Comparison of ENCODE assay signal across 19 cellular contexts in genomic region chr20:64108731-64109389, GRCh38. TPM values are rescaled to one million over a fixed set of nuclear protein-coding genes. Genes with fewer than 3 reads are reported as not detected.
DNase-seq lines count a peak whose midpoint lies in the region; ATAC-seq and TF ChIP-seq lines count a peak whose summit lies in the region.
"Had no signal": no experiment of that assay in that cellular context is flagged by ENCODE, and none has a peak within 500 bp of the region (broad histone marks: within the 10 kb centered on the region; RNA-seq: fewer than 3 reads in every experiment).

No MANE protein-coding gene starts in this region.

- intact Hi-C loops in left ventricle myocardium superior (cut with micrococcal nuclease) (no loop called here), Right ventricle myocardium inferior (cut with DNase I) (no loop called here), aorta (cut with DNase I) (no loop called here), body of pancreas (cut with DNase I) (no loop called here), mucosa of descending colon (cut with DNase I, micrococcal nuclease) (no loop called here)

- H3K4me1 Mint-ChIP-seq in chondrocyte (ENCODE audit: low read depth) = no peaks in the 10 kb centered on the region
- H3K4me1 Mint-ChIP-seq: activated naive CD8-positive, alpha-beta T cell treated with anti-CD3 and anti-CD28 coated beads, Interleukin-2, amount 10 ng/mL, durations not matched to agents 7 days and 5 days had no signal

- H3K4me1 ChIP-seq in aorta (ENCODE audit: control insufficient read depth in 1 of 2, insufficient read depth in 2 of 2, low read length in 2 of 2) = no peaks in the 10 kb centered on the region
- H3K4me1 ChIP-seq in body of pancreas = no peaks in the 10 kb centered on the region
- no peaks in the 10 kb centered on the region for H3K4me1 ChIP-seq in mucosa of descending colon (ENCODE audit: low read depth)
- H3K4me1 ChIP-seq: prostate gland had no signal

- H3K4me3 Mint-ChIP-seq in chondrocyte (ENCODE audit: unreplicated experiment) = no peak overlapping the region
- H3K4me3 Mint-ChIP-seq: activated naive CD8-positive, alpha-beta T cell treated with anti-CD3 and anti-CD28 coated beads, Interleukin-2, amount 10 ng/mL, durations not matched to agents 7 days and 5 days had no signal

- no peak for TF ChIP-seq POLR2A in body of pancreas (IDR thresholded peaks at IDR 0.05)

- 87 to 88% methylated on average over 21 of the region's 21 CpGs for WGBS in aorta, 2 donors
- 59 to 66% methylated on average over 10 to 21 of the region's 21 CpGs for WGBS in body of pancreas, 2 donors

- no peak overlapping the region for H3K27ac ChIP-seq in aorta (ENCODE audit: low read depth in 1 of 2, low read length in 2 of 2)
- no peak overlapping the region for H3K27ac ChIP-seq in body of pancreas
- H3K27ac ChIP-seq: GM23248, hepatocyte, KMS-11, prostate gland, RWPE1 had no signal

- no peaks in the 10 kb centered on the region for H3K27me3 ChIP-seq in aorta (ENCODE audit: control insufficient read depth in 1 of 2, insufficient read depth in 2 of 2, low read length in 1 of 2)
- no peaks in the 10 kb centered on the region for H3K27me3 ChIP-seq in body of pancreas
- H3K27me3 ChIP-seq: hepatocyte had no signal

- H3K36me3 Mint-ChIP-seq in chondrocyte (ENCODE audit: low read depth) = no peaks in the 10 kb centered on the region
- H3K36me3 Mint-ChIP-seq: activated naive CD8-positive, alpha-beta T cell treated with anti-CD3 and anti-CD28 coated beads, Interleukin-2, amount 10 ng/mL, durations not matched to agents 7 days and 5 days had no signal

- no peak overlapping the region for H3K4me3 ChIP-seq in aorta (ENCODE audit: low read length in 2 of 2)
- H3K4me3 ChIP-seq in body of pancreas = no peak overlapping the region
- no peak overlapping the region for H3K4me3 ChIP-seq in mucosa of descending colon
- H3K4me3 ChIP-seq: GM23248, hepatocyte, prostate gland had no signal

- H3K9me3 Mint-ChIP-seq in chondrocyte (ENCODE audit: low read depth) = no peaks in the 10 kb centered on the region
- H3K9me3 Mint-ChIP-seq: activated naive CD8-positive, alpha-beta T cell treated with anti-CD3 and anti-CD28 coated beads, Interleukin-2, amount 10 ng/mL, durations not matched to agents 7 days and 5 days had no signal

- H3K27me3 Mint-ChIP-seq in chondrocyte (ENCODE audit: low read depth) = peaks cover 13% of the 10 kb centered on the region

- H3K36me3 ChIP-seq in aorta (ENCODE audit: control insufficient read depth in 1 of 2, insufficient read depth in 2 of 2, low read length in 1 of 2) = no peaks in the 10 kb centered on the region
- no peaks in the 10 kb centered on the region for H3K36me3 ChIP-seq in body of pancreas (replicated peaks in 1 of 2; ENCODE audit: insufficient read depth in 1 of 2, low read depth in 2 of 2)
- H3K36me3 ChIP-seq in mucosa of descending colon (ENCODE audit: low read depth) = no peaks in the 10 kb centered on the region
- H3K36me3 ChIP-seq: prostate gland had no signal

- TF ChIP-seq CTCF in chondrocyte (IDR thresholded peaks at IDR 0.05) = no peak
- TF ChIP-seq CTCF in omental fat pad (IDR thresholded peaks at IDR 0.05) = no peak
- no peak for TF ChIP-seq CTCF in body of pancreas (IDR thresholded peaks at IDR 0.05)
- no peak for TF ChIP-seq CTCF in mucosa of descending colon (IDR thresholded peaks at IDR 0.05)

- ATAC-seq in left ventricle myocardium superior = no peak
- no peak for ATAC-seq in Right ventricle myocardium inferior
- ATAC-seq in omental fat pad (ENCODE audit: low FRiP score) = no peak
- no peak for ATAC-seq in aorta (ENCODE audit: low FRiP score)
- no peak for ATAC-seq in GM21390 (IDR thresholded peaks at IDR 0.05; ENCODE audit: unreplicated experiment)
- no peak for ATAC-seq in body of pancreas
- ATAC-seq in mucosa of descending colon = no peak

- H3K9me3 ChIP-seq in aorta (ENCODE audit: control insufficient read depth, low read length) = no peaks in the 10 kb centered on the region
- H3K9me3 ChIP-seq in body of pancreas = no peaks in the 10 kb centered on the region
- no peaks in the 10 kb centered on the region for H3K9me3 ChIP-seq in mucosa of descending colon
- H3K9me3 ChIP-seq: prostate gland had no signal

- H3K27ac Mint-ChIP-seq in chondrocyte (ENCODE audit: unreplicated experiment) = no peak overlapping the region
- H3K27ac Mint-ChIP-seq: activated naive CD8-positive, alpha-beta T cell treated with anti-CD3 and anti-CD28 coated beads, Interleukin-2, amount 10 ng/mL, durations not matched to agents 7 days and 5 days had no signal

- DNase-seq in left ventricle myocardium superior (peak; percentile 5), Right ventricle myocardium inferior (ENCODE audit: missing footprints) (no peak), chondrocyte (ENCODE audit: low spot score) (peak; percentile 79), omental fat pad (ENCODE audit: low spot score) (peak; percentile 13), aorta (peak; percentile 29 to 51), body of pancreas (no peak), mucosa of descending colon (no peak)
- DNase-seq: activated naive CD8-positive, alpha-beta T cell treated with anti-CD3 and anti-CD28 coated beads, Interleukin-2, amount 10 ng/mL, durations not matched to agents 7 days and 5 days; effector CD4-positive, alpha-beta T cell; GM23248; kidney glomerular epithelial cell; NCI-H1105; NCI-H82; stimulated activated CD4-positive, alpha-beta T cell treated with anti-CD3 and anti-CD28 coated beads, Interleukin-15, amount 100 ng/mL, for 24 hours had no signal

RNA-seq across cellular contexts. Expression of gene NPBWR2, which starts 1.5 kb away (rescaled TPM):
- not detected for total RNA-seq in left ventricle myocardium superior
- total RNA-seq in Right ventricle myocardium inferior = not detected
- not detected in 3 replicates for total RNA-seq in chondrocyte
- total RNA-seq in omental fat pad = not detected
- not detected for total RNA-seq in aorta
- polyA plus RNA-seq in aorta = not detected
- total RNA-seq in body of pancreas = not detected
- not detected for total RNA-seq in mucosa of descending colon
- total RNA-seq: activated naive CD8-positive, alpha-beta T cell treated with anti-CD3 and anti-CD28 coated beads, Interleukin-2, amount 10 ng/mL, durations not matched to agents 7 days and 5 days; GM23248; hepatocyte; prostate gland had no signal
- polyA plus RNA-seq: GM23248, hepatocyte had no signal

RNA-seq across cellular contexts. Expression of gene LKAAEAR1, which starts 24.7 kb away (rescaled TPM):
- not detected for total RNA-seq in left ventricle myocardium superior
- total RNA-seq in Right ventricle myocardium inferior = not detected
- total RNA-seq in chondrocyte = 0.55 to 1.4 TPM in 2 of 3 replicates, not detected in the other
- under 1 TPM in 1 of 4 donors, not detected in 3; 0.65 TPM for total RNA-seq in omental fat pad
- total RNA-seq in aorta = not detected
- not detected for polyA plus RNA-seq in aorta
- total RNA-seq in body of pancreas = 1 to 10 TPM in 1 of 2 donors, not detected in 1; 3.9 TPM
- total RNA-seq in mucosa of descending colon = not detected
- total RNA-seq: hepatocyte had no signal

RNA-seq across cellular contexts. Expression of gene OPRL1, which starts 29.0 kb away (rescaled TPM):
- total RNA-seq in left ventricle myocardium superior (0.27 TPM), Right ventricle myocardium inferior (0.49 TPM), chondrocyte (3.2 to 4.6 TPM (median 3.5 TPM) in 3 replicates), omental fat pad (1 to 10 TPM in 3 of 4 donors, under 1 TPM in 1; 0.96 to 4.4 (median 1.4) TPM), aorta (1 to 10 TPM in 1 of 2 donors, under 1 TPM in 1; 0.78 to 2.9 TPM), body of pancreas (1 to 10 TPM; 1.0 to 2.6 TPM), mucosa of descending colon (under 1 TPM; 0.26 to 0.76 (median 0.39) TPM)
- polyA plus RNA-seq in aorta = 1 to 10 TPM in 1 of 2 donors, under 1 TPM in 1; 0.72 to 1.1 TPM

RNA-seq across cellular contexts. Expression of gene RGS19, which starts 29.5 kb away (rescaled TPM):
- total RNA-seq in left ventricle myocardium superior = 5.4 TPM
- total RNA-seq in Right ventricle myocardium inferior = 6.6 TPM
- 15.7 to 18.5 TPM (median 18.1 TPM) in 3 replicates for total RNA-seq in chondrocyte
- total RNA-seq in omental fat pad = 10 to 100 TPM; 14.0 to 45.1 (median 29.3) TPM
- 10 to 100 TPM; 19.0 to 20.1 TPM for total RNA-seq in aorta
- polyA plus RNA-seq in aorta = 10 to 100 TPM; 10.8 to 23.8 TPM
- total RNA-seq in body of pancreas = 10 to 100 TPM in 1 of 2 donors, 1 to 10 TPM in 1; 9.1 to 14.5 TPM
- total RNA-seq in mucosa of descending colon = 1 to 10 TPM; 4.7 to 6.9 (median 6.5) TPM

RNA-seq across cellular contexts. Expression of gene TCEA2, which starts 45.9 kb away (rescaled TPM):
- 35.6 TPM for total RNA-seq in left ventricle myocardium superior
- 39.0 TPM for total RNA-seq in Right ventricle myocardium inferior
- total RNA-seq in chondrocyte = 57.1 to 59.2 TPM (median 57.6 TPM) in 3 replicates
- total RNA-seq in omental fat pad = 10 to 100 TPM; 20.5 to 34.8 (median 23.4) TPM
- total RNA-seq in aorta = 10 to 100 TPM; 45.5 to 71.1 TPM
- 10 to 100 TPM; 26.2 to 80.1 TPM for polyA plus RNA-seq in aorta
- 10 to 100 TPM; 16.6 to 17.5 TPM for total RNA-seq in body of pancreas
- 10 to 100 TPM in 1 of 3 donors, 1 to 10 TPM in 2; 4.1 to 46.1 (median 9.5) TPM for total RNA-seq in mucosa of descending colon

Comparison
In these comparisons a context has a peak if more than half of its experiments do, and no peak if none do; other contexts are left out.
1. DNase-seq: peak in left ventricle myocardium superior (single experiment), chondrocyte (single experiment), omental fat pad (single experiment) and aorta (2 of 2); none in Right ventricle myocardium inferior (single experiment), body of pancreas (0 of 4) and mucosa of descending colon (0 of 3).